ENCODE assay signal across 1 cellular context in the genomic region with DNA sequence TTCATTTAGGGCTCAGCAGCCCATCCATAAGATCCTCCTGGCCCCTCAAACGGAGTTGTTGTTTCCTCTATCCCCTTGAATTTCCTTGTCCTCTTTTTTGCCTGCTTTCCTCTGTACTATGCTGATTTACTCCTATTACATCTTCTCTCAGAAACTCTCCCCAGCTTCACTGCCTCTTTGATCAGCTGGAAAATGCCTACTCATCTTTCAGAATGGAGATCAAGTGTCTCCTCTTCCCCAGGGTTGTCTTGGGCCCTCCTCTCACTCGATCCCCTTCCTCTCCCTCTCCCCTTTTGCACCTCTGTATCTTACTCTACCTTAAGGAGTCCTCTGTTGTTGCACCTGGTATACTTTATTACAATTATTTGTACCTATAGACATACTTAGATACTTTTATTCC.
TF ChIP-seq lines count a peak whose summit lies in the region.

No MANE protein-coding gene starts in this region.

TF ChIP-seq in K562, 482 proteins besides CTCF, POLR2A, EP300 and RAD21 (continued from another document):
- TF ChIP-seq, protein P1, sequence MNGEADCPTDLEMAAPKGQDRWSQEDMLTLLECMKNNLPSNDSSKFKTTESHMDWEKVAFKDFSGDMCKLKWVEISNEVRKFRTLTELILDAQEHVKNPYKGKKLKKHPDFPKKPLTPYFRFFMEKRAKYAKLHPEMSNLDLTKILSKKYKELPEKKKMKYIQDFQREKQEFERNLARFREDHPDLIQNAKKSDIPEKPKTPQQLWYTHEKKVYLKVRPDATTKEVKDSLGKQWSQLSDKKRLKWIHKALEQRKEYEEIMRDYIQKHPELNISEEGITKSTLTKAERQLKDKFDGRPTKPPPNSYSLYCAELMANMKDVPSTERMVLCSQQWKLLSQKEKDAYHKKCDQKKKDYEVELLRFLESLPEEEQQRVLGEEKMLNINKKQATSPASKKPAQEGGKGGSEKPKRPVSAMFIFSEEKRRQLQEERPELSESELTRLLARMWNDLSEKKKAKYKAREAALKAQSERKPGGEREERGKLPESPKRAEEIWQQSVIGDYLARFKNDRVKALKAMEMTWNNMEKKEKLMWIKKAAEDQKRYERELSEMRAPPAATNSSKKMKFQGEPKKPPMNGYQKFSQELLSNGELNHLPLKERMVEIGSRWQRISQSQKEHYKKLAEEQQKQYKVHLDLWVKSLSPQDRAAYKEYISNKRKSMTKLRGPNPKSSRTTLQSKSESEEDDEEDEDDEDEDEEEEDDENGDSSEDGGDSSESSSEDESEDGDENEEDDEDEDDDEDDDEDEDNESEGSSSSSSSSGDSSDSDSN (IDR thresholded peaks at IDR 0.05; ENCODE audit: borderline replicate concordance in 1 of 2, low read depth in 2 of 2, low read length in 2 of 2), result no peak
- peak; percentile 71 for TF ChIP-seq ZNF316 (IDR thresholded peaks at IDR 0.05)
- no peak for TF ChIP-seq SMC3 (conservative IDR thresholded peaks at IDR 0.05; ENCODE audit: insufficient read depth, low read depth, low read length)
- TF ChIP-seq MAFG (tag; conservative IDR thresholded peaks at IDR 0.05), result peak; percentile 53
- peak; percentile 53; the same call in 1 of the 2 replicates for TF ChIP-seq NFE2 (IDR thresholded peaks at IDR 0.05; ENCODE audit: low read depth)
- TF ChIP-seq SMARCC2 (IDR thresholded peaks at IDR 0.05; ENCODE audit: low read depth), result no peak
- no peak for TF ChIP-seq HDAC8 (tag; IDR thresholded peaks at IDR 0.05)
- no peak for TF ChIP-seq CHD2 (IDR thresholded peaks at IDR 0.05; ENCODE audit: low read depth, low read length)
